In the genomic region with DNA sequence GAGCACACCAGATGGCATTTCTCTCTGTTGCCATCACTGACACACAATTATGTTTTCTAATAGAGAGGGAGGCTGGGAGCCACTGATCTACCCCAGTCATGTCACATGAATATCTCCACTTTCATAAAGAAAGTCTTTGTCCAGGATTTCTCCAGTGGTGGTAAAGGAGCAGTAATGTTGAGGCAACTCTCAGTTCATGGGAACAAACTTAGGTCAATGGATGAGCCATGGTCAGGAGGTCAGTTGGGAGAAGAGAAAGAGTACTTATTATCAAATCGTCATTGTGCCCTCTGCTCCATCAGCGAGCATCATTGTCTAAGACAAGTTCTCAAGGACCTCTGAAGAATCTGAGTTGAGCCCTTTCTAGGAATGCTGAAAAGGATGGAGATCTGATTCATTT, we compare ENCODE assay signal across 25 cellular contexts.
DNase-seq lines count a peak whose midpoint lies in the region; ATAC-seq, FAIRE-seq and TF ChIP-seq lines count a peak whose summit lies in the region.
"Had no signal": no experiment of that assay in that cellular context is flagged by ENCODE, and none has a peak within 500 bp of the region (broad histone marks: within the 10 kb centered on the region; RNA-seq: fewer than 3 reads in every experiment).

No MANE protein-coding gene starts in this region.

- H3K4me3 ChIP-seq in keratinocyte (ENCODE audit: control insufficient read depth in 2 of 3, extremely low read depth in 1 of 3, insufficient read depth in 2 of 3, low read depth in 1 of 3, low read length in 3 of 3) (no peak overlapping the region), spleen (no peak overlapping the region)
- H3K4me3 ChIP-seq: K562, MG63, SK-N-MC had no signal

- no peak for TF ChIP-seq CTCF in activated B cell treated with CpG ODN at 0.5 μM for 24 hours (IDR thresholded peaks at IDR 0.05)
- TF ChIP-seq CTCF in keratinocyte (optimal IDR thresholded peaks at IDR 0.05 in 1 of 3, IDR thresholded peaks at IDR 0.05 in 1 of 3, conservative IDR thresholded peaks at IDR 0.05 in 1 of 3; ENCODE audit: extremely low read depth in 1 of 3, insufficient read depth in 2 of 3, low read length in 3 of 3): no peak
- TF ChIP-seq CTCF in spleen (IDR thresholded peaks at IDR 0.05 in 8 of 11, conservative IDR thresholded peaks at IDR 0.05 in 3 of 11): no peak

- H3K79me2 ChIP-seq in keratinocyte (ENCODE audit: control insufficient read depth, insufficient read depth, low read length): no peaks in the 10 kb centered on the region

- dilution Hi-C loops in keratinocyte (cut with MboI; ENCODE audit: extremely low pct_ligation_motif_present, low sequenced_read_pairs): no loop called here

- H3K9me1 ChIP-seq in keratinocyte (ENCODE audit: control insufficient read depth, extremely low read depth, insufficient read depth, low read length): no peaks in the 10 kb centered on the region

- H3K4me2 ChIP-seq in keratinocyte (ENCODE audit: control insufficient read depth, extremely low read depth, insufficient read depth, low read depth, low read length): no peak overlapping the region

- H3K9me3 ChIP-seq in keratinocyte (ENCODE audit: control insufficient read depth, low read depth, low read length) (no peaks in the 10 kb centered on the region), spleen (no peaks in the 10 kb centered on the region)
- H3K9me3 ChIP-seq: MG63 had no signal

- TF ChIP-seq POLR2A in spleen (IDR thresholded peaks at IDR 0.05): no peak

- H3K27ac ChIP-seq in keratinocyte (ENCODE audit: control insufficient read depth, insufficient read depth, low read length): no peak overlapping the region
- H3K27ac ChIP-seq in spleen: no peak overlapping the region
- H3K27ac ChIP-seq: SK-N-MC had no signal

- no peaks in the 10 kb centered on the region for H3K27me3 Mint-ChIP-seq in activated B cell treated with CpG ODN at 0.5 μM for 24 hours

- no peak overlapping the region for H3K9ac ChIP-seq in keratinocyte (ENCODE audit: control insufficient read depth, extremely low read depth, insufficient read depth, low read length)

- 79 to 93% (median 87%) methylated on average over 2 of the region's 2 CpGs for WGBS in spleen, 5 donors

- H3K4me1 ChIP-seq in keratinocyte (ENCODE audit: control insufficient read depth, extremely low read depth, insufficient read depth, low read length) (peaks cover 39% of the 10 kb centered on the region), spleen (peaks cover 7 to 35% (median 16%) of the 10 kb centered on the region in 6 donors)

- no peaks in the 10 kb centered on the region for H3K27me3 ChIP-seq in keratinocyte (ENCODE audit: control insufficient read depth, extremely low read depth, insufficient read depth, low read length)
- no peaks in the 10 kb centered on the region for H3K27me3 ChIP-seq in spleen (replicated peaks in 1 of 7)
- H3K27me3 ChIP-seq: MG63 had no signal

- no peak overlapping the region for H2AFZ ChIP-seq in keratinocyte (ENCODE audit: control insufficient read depth, low read length)

- ATAC-seq in activated B cell treated with CpG ODN at 0.5 μM for 24 hours (ENCODE audit: low read depth): no peak
- ATAC-seq in HG03520 (IDR thresholded peaks at IDR 0.05; ENCODE audit: unreplicated experiment): no peak
- ATAC-seq: K562, PC-3 had no signal

- no peak overlapping the region for H3K4me3 Mint-ChIP-seq in activated B cell treated with CpG ODN at 0.5 μM for 24 hours
- H3K4me3 Mint-ChIP-seq: CD14-positive monocyte, HFFc6 had no signal

- H3K27ac Mint-ChIP-seq in activated B cell treated with CpG ODN at 0.5 μM for 24 hours: peak overlapping the region; percentile 61
- H3K27ac Mint-ChIP-seq: HFFc6 had no signal

- H3K4me1 Mint-ChIP-seq in activated B cell treated with CpG ODN at 0.5 μM for 24 hours: peaks cover 41% of the 10 kb centered on the region

- DNase-seq in COLO829 (ENCODE audit: low spot score): peak; percentile 82
- peak; percentile 74 for DNase-seq in NCI-H1694 treated with DMSO at 0.1 percent for 48 hours (lab: John Stamatoyannopoulos, UW)
- no peak for DNase-seq in activated B cell treated with CpG ODN at 0.5 μM for 24 hours
- DNase-seq in keratinocyte (ENCODE audit: low read depth, low spot score): no peak
- no peak for DNase-seq in NCI-H1092 (lab: John Stamatoyannopoulos, UW)
- no peak for DNase-seq in C1 segment of cervical spinal cord (lab: John Stamatoyannopoulos, UW)
- no peak for DNase-seq in spleen
- DNase-seq: COR-L47, DND-41, H7, HFFc6, MG63, NCI-H1092 treated with DMSO at 0.1 percent for 48 hours, NCI-H1436 treated with DMSO at 0.1 percent for 48 hours, NCI-H2081, NCI-H526 treated with DMSO at 0.1 percent for 48 hours, PC-3, RPMI8226, SHP77 had no signal

- intact Hi-C loops in activated B cell treated with CpG ODN at 0.5 μM for 24 hours (cut with micrococcal nuclease): no loop called here
- intact Hi-C loops in spleen (cut with DNase I; ENCODE audit: low total_unique reads): no loop called here

- POLR2A ChIA-PET in activated B cell treated with CpG ODN at 0.5 μM for 24 hours (lab: Charles Lee): no interaction called here

- peak; percentile 32 for FAIRE-seq in keratinocyte (lab: Jason Lieb, UNC)
- FAIRE-seq: A204.1, GM12891, K562 had no signal

- H3K36me3 ChIP-seq in keratinocyte (ENCODE audit: control insufficient read depth in 2 of 2, extremely low read depth in 1 of 2, insufficient read depth in 2 of 2, low read length in 2 of 2) (no peaks in the 10 kb centered on the region), spleen (peaks cover 0 to 21% (median 0%) of the 10 kb centered on the region in 6 donors)
- H3K36me3 ChIP-seq: MG63 had no signal

- no peaks in the 10 kb centered on the region for H4K20me1 ChIP-seq in keratinocyte (ENCODE audit: control insufficient read depth, extremely low read depth, insufficient read depth, low read length)

- peaks cover 41% of the 10 kb centered on the region for H3K36me3 Mint-ChIP-seq in activated B cell treated with CpG ODN at 0.5 μM for 24 hours (ENCODE audit: low read depth)

- CTCF ChIA-PET in activated B cell treated with CpG ODN at 0.5 μM for 24 hours (lab: Charles Lee): no interaction called here

- H3K9me3 Mint-ChIP-seq in activated B cell treated with CpG ODN at 0.5 μM for 24 hours: no peaks in the 10 kb centered on the region
- H3K9me3 Mint-ChIP-seq: HFFc6 had no signal

Comparison
In these comparisons a context has a peak if more than half of its experiments do, and no peak if none do; other contexts are left out.
1. DNase-seq: peak in COLO829 (single experiment) and NCI-H1694 treated with DMSO at 0.1 percent for 48 hours (single experiment); none in activated B cell treated with CpG ODN at 0.5 μM for 24 hours (single experiment), keratinocyte (single experiment), NCI-H1092 (single experiment), C1 segment of cervical spinal cord (0 of 14) and spleen (single experiment).